14 cellular contexts compared by ENCODE assay signal in genomic region chr7:102589857-102590256, GRCh38. TPM values are rescaled to one million over a fixed set of nuclear protein-coding genes. Genes with fewer than 3 reads are reported as not detected.
A peak's percentile ranks its signal among the peaks of the same experiment; 100 is the strongest.
DNase-seq lines count a peak whose midpoint lies in the region; ATAC-seq and TF ChIP-seq lines count a peak whose summit lies in the region.
"Not testable (repeated sequence)": the region's sequence is repeated elsewhere in the genome, so short reads cannot be mapped to it uniquely, and the experiment has no call there.
"Had no signal": no experiment of that assay in that cellular context is flagged by ENCODE, and none has a peak within 500 bp of the region (broad histone marks: within the 10 kb centered on the region; RNA-seq: fewer than 3 reads in every experiment).

No MANE protein-coding gene starts in this region.

- DNase-seq in activated CD8-positive, alpha-beta T cell treated with anti-CD3 and anti-CD28 coated beads, Interleukin-2, amount 10 ng/mL, durations not matched to agents 7 days and 5 days; heart left ventricle; psoas muscle: not testable (repeated sequence)

- POLR2A ChIA-PET in activated CD8-positive, alpha-beta T cell treated with anti-CD3 and anti-CD28 coated beads, Interleukin-2, amount 10 ng/mL, durations not matched to agents 7 days and 5 days (lab: Charles Lee) = not testable (repeated sequence)

- H3K4me3 Mint-ChIP-seq in activated CD8-positive, alpha-beta T cell treated with anti-CD3 and anti-CD28 coated beads, Interleukin-2, amount 10 ng/mL, durations not matched to agents 7 days and 5 days = not testable (repeated sequence)

- H3K27me3 ChIP-seq in heart left ventricle; psoas muscle (ENCODE audit: insufficient read depth in 3 of 3, low read length in 2 of 3): not testable (repeated sequence)

- H3K36me3 ChIP-seq in heart left ventricle; psoas muscle (ENCODE audit: insufficient read depth in 1 of 2, low read depth in 1 of 2): not testable (repeated sequence)

- not testable (repeated sequence) for TF ChIP-seq POLR2A in heart left ventricle (IDR thresholded peaks at IDR 0.05)

- H3K9me3 ChIP-seq in heart left ventricle, psoas muscle: not testable (repeated sequence)

- not testable (repeated sequence) for H3K27ac ChIP-seq in heart left ventricle, psoas muscle

- not testable (repeated sequence) for H3K4me1 Mint-ChIP-seq in activated CD8-positive, alpha-beta T cell treated with anti-CD3 and anti-CD28 coated beads, Interleukin-2, amount 10 ng/mL, durations not matched to agents 7 days and 5 days (ENCODE audit: low read depth)

- no CpG with 5 or more reads among the region's 9 CpGs for WGBS in heart left ventricle, 4 donors
- no CpG with 5 or more reads among the region's 9 CpGs for WGBS in psoas muscle, 3 donors

- H3K4me3 ChIP-seq in heart left ventricle, psoas muscle: not testable (repeated sequence)

- not testable (repeated sequence) for H3K9me3 Mint-ChIP-seq in activated CD8-positive, alpha-beta T cell treated with anti-CD3 and anti-CD28 coated beads, Interleukin-2, amount 10 ng/mL, durations not matched to agents 7 days and 5 days (ENCODE audit: insufficient read depth)

- ATAC-seq in GM18499 (IDR thresholded peaks at IDR 0.05; ENCODE audit: insufficient read depth, unreplicated experiment) (peak; percentile 39), GM19372 (IDR thresholded peaks at IDR 0.05; ENCODE audit: low read depth, unreplicated experiment) (peak; percentile 36), GM21723 (IDR thresholded peaks at IDR 0.05; ENCODE audit: unreplicated experiment) (peak; percentile 48), HG02885 (IDR thresholded peaks at IDR 0.05; ENCODE audit: poor library complexity, unreplicated experiment) (peak; percentile 52), HG03469 (IDR thresholded peaks at IDR 0.05; ENCODE audit: unreplicated experiment) (peak; percentile 35), heart left ventricle (peak in 3 of 4 donors; percentile 31 to 53 (median 46)), psoas muscle (peak; percentile 9 to 57 (median 54))
- peak; percentile 42 for ATAC-seq in activated CD8-positive, alpha-beta T cell treated with anti-CD3 and anti-CD28 coated beads, Interleukin-2, amount 10 ng/mL, durations not matched to agents 7 days and 5 days

- TF ChIP-seq CTCF in heart left ventricle (IDR thresholded peaks at IDR 0.05); psoas muscle (IDR thresholded peaks at IDR 0.05): not testable (repeated sequence)

- intact Hi-C loops in heart left ventricle (cut with DNase I); psoas muscle (cut with DNase I): not testable (repeated sequence)

- H3K36me3 Mint-ChIP-seq in activated CD8-positive, alpha-beta T cell treated with anti-CD3 and anti-CD28 coated beads, Interleukin-2, amount 10 ng/mL, durations not matched to agents 7 days and 5 days (ENCODE audit: low read depth) = not testable (repeated sequence)

- CTCF ChIA-PET in activated CD8-positive, alpha-beta T cell treated with anti-CD3 and anti-CD28 coated beads, Interleukin-2, amount 10 ng/mL, durations not matched to agents 7 days and 5 days (lab: Charles Lee) = not testable (repeated sequence)

- not testable (repeated sequence) for H3K27ac Mint-ChIP-seq in activated CD8-positive, alpha-beta T cell treated with anti-CD3 and anti-CD28 coated beads, Interleukin-2, amount 10 ng/mL, durations not matched to agents 7 days and 5 days

- not testable (repeated sequence) for H3K4me1 ChIP-seq in heart left ventricle, psoas muscle

- H3K27me3 Mint-ChIP-seq in activated CD8-positive, alpha-beta T cell treated with anti-CD3 and anti-CD28 coated beads, Interleukin-2, amount 10 ng/mL, durations not matched to agents 7 days and 5 days (ENCODE audit: low read depth) = not testable (repeated sequence)

RNA-seq across cellular contexts. Expression of gene POLR2J3, which starts 17.5 kb away (rescaled TPM):
- 10 to 100 TPM; 52.4 to 59.4 TPM for total RNA-seq in activated CD8-positive, alpha-beta T cell treated with anti-CD3 and anti-CD28 coated beads, Interleukin-2, amount 10 ng/mL, durations not matched to agents 7 days and 5 days
- total RNA-seq in heart left ventricle (10 to 100 TPM in 6 of 9 donors, 1 to 10 TPM in 3; 4.8 to 32.9 (median 12.0) TPM), psoas muscle (10 to 100 TPM in 2 of 4 donors, 1 to 10 TPM in 2; 9.3 to 14.6 (median 11.1) TPM)
- polyA plus RNA-seq in heart left ventricle (10 to 100 TPM; 31.7 to 67.7 TPM), psoas muscle (10 to 100 TPM; 35.4 to 85.3 (median 46.0) TPM)

RNA-seq across cellular contexts. Expression of gene RASA4, which starts 26.7 kb away (rescaled TPM):
- total RNA-seq in activated CD8-positive, alpha-beta T cell treated with anti-CD3 and anti-CD28 coated beads, Interleukin-2, amount 10 ng/mL, durations not matched to agents 7 days and 5 days = 10 to 100 TPM; 59.0 to 61.8 TPM
- total RNA-seq in heart left ventricle (100 to 1,000 TPM in 1 of 9 donors, 10 to 100 TPM in 5, 1 to 10 TPM in 3; 6.3 to 106 (median 14.9) TPM), psoas muscle (100 to 1,000 TPM; 185 to 266 (median 193) TPM)
- polyA plus RNA-seq in heart left ventricle (1 to 10 TPM; 8.1 to 9.4 TPM), psoas muscle (100 to 1,000 TPM in 2 of 3 donors, 10 to 100 TPM in 1; 83.1 to 270 (median 107) TPM)

RNA-seq across cellular contexts. Expression of gene SPDYE2, which starts 38.8 kb away (rescaled TPM):
- total RNA-seq in activated CD8-positive, alpha-beta T cell treated with anti-CD3 and anti-CD28 coated beads, Interleukin-2, amount 10 ng/mL, durations not matched to agents 7 days and 5 days = under 1 TPM in 1 of 2 experiments, not detected in 1; 0.31 TPM
- total RNA-seq in heart left ventricle (under 1 TPM in 1 of 9 donors, not detected in 8; 0.24 TPM), psoas muscle (not detected)
- polyA plus RNA-seq in heart left ventricle (under 1 TPM in 1 of 2 donors, not detected in 1; 0.15 TPM), psoas muscle (under 1 TPM; 0.05 to 0.13 (median 0.10) TPM)
- total RNA-seq: dermis microvascular lymphatic vessel endothelial cell; epithelial cell of proximal tubule; HT-29; left ventricle myocardium inferior; LHCN-M2; T-helper 1 cell treated with Interleukin-12 subunit alpha and Interleukin-12 subunit beta and Interleukin-4 antibody, amounts not matched to agents 30 ng/mL and 1 ng/mL, for 36 hours had no signal

RNA-seq across cellular contexts. Expression of gene UPK3BL2, which starts 46.4 kb away (rescaled TPM):
- total RNA-seq in activated CD8-positive, alpha-beta T cell treated with anti-CD3 and anti-CD28 coated beads, Interleukin-2, amount 10 ng/mL, durations not matched to agents 7 days and 5 days = 10 to 100 TPM; 24.1 to 27.1 TPM
- total RNA-seq in heart left ventricle = 10 to 100 TPM in 2 of 9 donors, 1 to 10 TPM in 7; 1.9 to 20.6 (median 5.7) TPM
- polyA plus RNA-seq in heart left ventricle = 1 to 10 TPM; 1.2 to 5.8 TPM
- total RNA-seq in psoas muscle = 10 to 100 TPM in 1 of 4 donors, 1 to 10 TPM in 3; 1.7 to 11.1 (median 4.3) TPM
- 1 to 10 TPM in 2 of 3 donors, under 1 TPM in 1; 0.88 to 6.2 (median 2.4) TPM for polyA plus RNA-seq in psoas muscle

RNA-seq across cellular contexts. Expression of gene UPK3BL1, which starts 52.7 kb away (rescaled TPM):
- 10 to 100 TPM; 31.4 to 37.2 TPM for total RNA-seq in activated CD8-positive, alpha-beta T cell treated with anti-CD3 and anti-CD28 coated beads, Interleukin-2, amount 10 ng/mL, durations not matched to agents 7 days and 5 days
- total RNA-seq in heart left ventricle = 10 to 100 TPM in 7 of 9 donors, 1 to 10 TPM in 2; 6.0 to 29.2 (median 12.8) TPM
- 10 to 100 TPM in 1 of 2 donors, 1 to 10 TPM in 1; 8.3 to 30.9 TPM for polyA plus RNA-seq in heart left ventricle
- 1 to 10 TPM; 1.9 to 8.0 (median 6.8) TPM for total RNA-seq in psoas muscle
- polyA plus RNA-seq in psoas muscle = 10 to 100 TPM; 11.7 to 18.3 (median 14.6) TPM
